8 cellular contexts compared by ENCODE assay signal in the genomic region with DNA sequence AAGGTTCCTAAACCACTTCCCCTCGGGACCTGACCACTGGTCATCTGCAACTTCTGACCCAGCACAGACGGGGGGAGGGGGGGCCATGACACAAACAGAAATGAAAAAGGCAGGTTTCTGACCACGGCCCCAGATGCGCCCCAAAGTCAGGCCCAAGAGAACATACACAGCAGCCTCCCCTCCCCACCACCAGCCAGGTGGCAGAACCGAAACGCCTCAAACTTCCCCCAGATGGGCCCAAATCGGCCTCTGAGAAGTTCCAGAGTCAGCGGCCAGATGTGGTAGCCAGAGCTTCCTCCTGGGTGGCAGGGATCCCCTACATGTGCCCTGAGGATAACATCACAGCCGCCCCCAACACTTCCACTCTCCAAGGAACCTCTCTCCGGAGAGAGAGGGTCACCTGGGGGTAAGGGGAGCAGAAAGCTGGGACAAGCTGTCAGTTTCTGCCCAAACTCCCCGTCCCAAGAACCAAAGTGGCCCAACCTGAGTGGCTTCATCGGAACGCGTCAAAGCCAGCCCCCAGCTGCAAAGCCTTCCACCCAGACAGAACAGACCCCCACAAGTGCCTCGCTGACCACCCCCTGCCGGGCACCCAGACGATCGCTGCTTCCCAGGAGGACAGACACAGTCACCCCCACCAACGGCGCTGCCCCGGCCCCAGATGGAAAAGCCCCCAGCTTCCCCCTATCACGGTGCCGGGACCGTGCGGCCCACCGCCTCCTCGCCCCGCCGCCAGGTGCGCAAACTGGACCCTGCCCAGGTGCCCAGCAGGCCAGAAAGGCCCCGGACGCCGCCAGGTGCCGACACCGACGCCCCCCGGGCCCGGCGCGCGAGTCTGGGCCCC.
DNase-seq lines count a peak whose midpoint lies in the region; ATAC-seq lines count a peak whose summit lies in the region.

No MANE protein-coding gene starts in this region.

- H3K9me3 ChIP-seq in effector memory CD4-positive, alpha-beta T cell (ENCODE audit: control insufficient read depth, low read length): no peaks in the 10 kb centered on the region
- no peaks in the 10 kb centered on the region for H3K9me3 ChIP-seq in muscle layer of duodenum (ENCODE audit: control insufficient read depth in 1 of 2, low read length in 2 of 2)

- H3K27me3 ChIP-seq in effector memory CD4-positive, alpha-beta T cell (replicated peaks; ENCODE audit: control insufficient read depth, insufficient read depth, low read length, poor library complexity, severe bottlenecking): no peaks in the 10 kb centered on the region
- no peaks in the 10 kb centered on the region for H3K27me3 ChIP-seq in muscle layer of duodenum (ENCODE audit: low read depth, low read length)

- H3K4me1 ChIP-seq in effector memory CD4-positive, alpha-beta T cell (ENCODE audit: control insufficient read depth, insufficient read depth, low read length, poor library complexity, severe bottlenecking): peaks cover 9% of the 10 kb centered on the region
- peaks cover 5 to 10% of the 10 kb centered on the region in 2 donors for H3K4me1 ChIP-seq in muscle layer of duodenum (ENCODE audit: control insufficient read depth in 1 of 2, insufficient read depth in 2 of 2, low read length in 2 of 2)

- no peak for ATAC-seq in activated CD4-positive, CD25-positive, alpha-beta regulatory T cell treated with anti-CD3 and anti-CD28 coated beads, Interleukin-2, amount 50 U/mL, for 24 hours
- ATAC-seq in HG03175 (IDR thresholded peaks at IDR 0.05; ENCODE audit: unreplicated experiment): no peak
- ATAC-seq in HG03097 (IDR thresholded peaks at IDR 0.05; ENCODE audit: low FRiP score, unreplicated experiment): no peak

- peak overlapping the region; percentile 89 for H3K4me3 ChIP-seq in effector memory CD4-positive, alpha-beta T cell (ENCODE audit: insufficient read depth, low read depth, low read length, poor library complexity, severe bottlenecking)
- H3K4me3 ChIP-seq in muscle layer of duodenum (ENCODE audit: low read depth in 1 of 2, low read length in 2 of 2): peak overlapping the region; percentile 92 to 93

- peak overlapping the region; percentile 94 for H3K27ac ChIP-seq in effector memory CD4-positive, alpha-beta T cell (ENCODE audit: insufficient read depth, low read length, poor library complexity, severe bottlenecking)
- H3K27ac ChIP-seq in muscle layer of duodenum (ENCODE audit: low read length): peak overlapping the region; percentile 100

- H3K36me3 ChIP-seq in effector memory CD4-positive, alpha-beta T cell (ENCODE audit: control insufficient read depth, insufficient read depth, low read length): no peaks in the 10 kb centered on the region
- peaks cover 0 to 9% of the 10 kb centered on the region in 2 donors for H3K36me3 ChIP-seq in muscle layer of duodenum (ENCODE audit: control insufficient read depth in 1 of 2, insufficient read depth in 2 of 2, low read length in 2 of 2)

- peak; percentile 44 for DNase-seq in activated CD4-positive, CD25-positive, alpha-beta regulatory T cell treated with anti-CD3 and anti-CD28 coated beads, Interleukin-2, amount 50 U/mL, for 72 hours
- DNase-seq in UCSD-AML1 (lab: John Stamatoyannopoulos, UW; ENCODE audit: unreplicated experiment) (peak; percentile 46), NCI-H2196 (lab: John Stamatoyannopoulos, UW; ENCODE audit: unreplicated experiment) (no peak)
- no peak for DNase-seq in effector memory CD4-positive, alpha-beta T cell

Comparison
In these comparisons a context has a peak if more than half of its experiments do, and no peak if none do; other contexts are left out.
1. DNase-seq: peak in activated CD4-positive, CD25-positive, alpha-beta regulatory T cell treated with anti-CD3 and anti-CD28 coated beads, Interleukin-2, amount 50 U/mL, for 72 hours (single experiment) and UCSD-AML1 (single experiment); none in effector memory CD4-positive, alpha-beta T cell (0 of 3) and NCI-H2196 (single experiment).